Comparison of ENCODE assay signal across 2 cellular contexts in genomic region chr1:2488688-2489087, GRCh38.
TF ChIP-seq lines count a peak whose summit lies in the region.

No MANE protein-coding gene starts in this region.

TF ChIP-seq in HEK293, 187 proteins besides CTCF, POLR2A, EP300 and RAD21:
- TF ChIP-seq ZNF133 (tag by site-specific recombination; IDR thresholded peaks at IDR 0.05) (no peak), SETDB1 (IDR thresholded peaks at IDR 0.05; ENCODE audit: insufficient read length, low read length) (peak; percentile 81), ZNF138 (tag by site-specific recombination; IDR thresholded peaks at IDR 0.05; ENCODE audit: borderline replicate concordance) (no peak), ZBTB6 (tag by site-specific recombination; IDR thresholded peaks at IDR 0.05) (no peak), ZNF530 (tag by site-specific recombination; IDR thresholded peaks at IDR 0.05; ENCODE audit: low read depth) (no peak), ZNF571 (tag by site-specific recombination; IDR thresholded peaks at IDR 0.05) (no peak), PRDM6 (tag by site-specific recombination; IDR thresholded peaks at IDR 0.05) (no peak), ZBTB8A (tag by site-specific recombination; IDR thresholded peaks at IDR 0.05) (no peak), ZFP69B (tag by site-specific recombination; IDR thresholded peaks at IDR 0.05) (no peak), ZBTB21 (tag by site-specific recombination; IDR thresholded peaks at IDR 0.05) (no peak), ZNF114 (tag by site-specific recombination; IDR thresholded peaks at IDR 0.05) (no peak), KLF8 (tag by site-specific recombination; IDR thresholded peaks at IDR 0.05) (0 out of 2 replicates have a peak, but pooled peaks have one; percentile 24), ZNF140 (tag by site-specific recombination; IDR thresholded peaks at IDR 0.05) (no peak), ZSCAN23 (tag by site-specific recombination; IDR thresholded peaks at IDR 0.05) (no peak)

TF ChIP-seq in K562, 482 proteins besides CTCF, POLR2A, EP300 and RAD21:
- TF ChIP-seq ZNF280A (IDR thresholded peaks at IDR 0.05; ENCODE audit: low read depth, partially characterized antibody) (peak; percentile 34), CHD4 (IDR thresholded peaks at IDR 0.05; ENCODE audit: insufficient read depth, insufficient replicate concordance, low read depth, low read length, poor library complexity, severe bottlenecking) (no peak), CBX3 (IDR thresholded peaks at IDR 0.05; ENCODE audit: borderline replicate concordance in 1 of 2, low read length in 2 of 2) (peak in 1 of 2 experiments; percentile 75; a peak in 1 of 3 replicates), CHD2 (IDR thresholded peaks at IDR 0.05; ENCODE audit: low read depth, low read length) (no peak), ID3 (CRISPR knock-in tag; IDR thresholded peaks at IDR 0.05) (no peak), ID3 (tag; IDR thresholded peaks at IDR 0.05) (no peak)
TF ChIP-seq in K562: peak in this region for 2.
